19 cellular contexts compared by ENCODE assay signal in the genomic region with DNA sequence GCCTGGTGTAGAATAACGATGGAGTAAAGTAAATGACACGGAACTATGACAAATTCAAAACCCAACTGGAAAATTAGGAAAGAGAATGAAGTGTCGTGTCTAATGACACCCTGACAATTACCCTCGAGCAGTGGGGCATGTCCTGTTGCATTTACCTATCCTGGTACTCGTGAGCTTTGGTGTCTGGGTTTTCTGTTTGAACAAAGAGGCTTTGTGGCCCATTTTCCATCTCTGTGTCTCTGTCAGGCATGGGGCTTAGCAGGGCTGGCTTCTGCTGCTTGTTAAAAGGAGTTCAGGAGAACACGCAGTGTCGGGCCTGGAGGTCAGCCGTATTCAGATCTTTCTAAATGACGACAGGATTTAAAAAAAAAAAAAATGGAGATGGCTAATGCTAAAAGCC.
DNase-seq lines count a peak whose midpoint lies in the region; ATAC-seq and TF ChIP-seq lines count a peak whose summit lies in the region.
"Had no signal": no experiment of that assay in that cellular context is flagged by ENCODE, and none has a peak within 500 bp of the region (broad histone marks: within the 10 kb centered on the region; RNA-seq: fewer than 3 reads in every experiment).

No MANE protein-coding gene starts in this region.

- peak overlapping the region; percentile 43 for H3K4ac ChIP-seq in mesendoderm (ENCODE audit: low read depth, low read length)

- H3K4me2 ChIP-seq in mesendoderm (ENCODE audit: low read length) (no peak overlapping the region), smooth muscle cell (no peak overlapping the region)
- H3K4me2 ChIP-seq: BLaER1 treated with 17β-estradiol and CSF1 and Interleukin-3, amounts not matched to agents 10 nM and 100 nM; SK-N-SH had no signal

- no peaks in the 10 kb centered on the region for H3K27me3 ChIP-seq in mesendoderm (ENCODE audit: insufficient read depth, low read length, poor library complexity)
- no peaks in the 10 kb centered on the region for H3K27me3 ChIP-seq in smooth muscle cell (ENCODE audit: low read depth)
- H3K27me3 ChIP-seq: BLaER1 treated with 17β-estradiol and CSF1 and Interleukin-3, amounts not matched to agents 10 nM and 100 nM; MG63 had no signal

- H2AK5ac ChIP-seq in mesendoderm (ENCODE audit: low read length), result no peak overlapping the region

- peak overlapping the region in 4 of 5 experiments; percentile 25 to 68 (median 47) for H3K4me3 Mint-ChIP-seq in brain
- H3K4me3 Mint-ChIP-seq: CD8-positive, alpha-beta memory T cell had no signal

- no peaks in the 10 kb centered on the region for H3F3A ChIP-seq in smooth muscle cell (ENCODE audit: low read depth)

- H3K36me3 ChIP-seq in mesendoderm (ENCODE audit: control insufficient read depth, insufficient read depth, low read length) (no peaks in the 10 kb centered on the region), smooth muscle cell (ENCODE audit: low read depth) (no peaks in the 10 kb centered on the region)
- H3K36me3 ChIP-seq: BLaER1 treated with 17β-estradiol and CSF1 and Interleukin-3, amounts not matched to agents 10 nM and 100 nM; MG63 had no signal

- H3K9ac ChIP-seq in mesendoderm (ENCODE audit: low read length) (no peak overlapping the region), smooth muscle cell (ENCODE audit: low read depth) (no peak overlapping the region)
- H3K9ac ChIP-seq: BLaER1 treated with 17β-estradiol and CSF1 and Interleukin-3, amounts not matched to agents 10 nM and 100 nM; SK-N-SH had no signal

- H4K20me1 ChIP-seq in smooth muscle cell (ENCODE audit: low read depth), result no peaks in the 10 kb centered on the region
- H4K20me1 ChIP-seq: BLaER1 treated with 17β-estradiol and CSF1 and Interleukin-3, amounts not matched to agents 10 nM and 100 nM had no signal

- H3K4me1 Mint-ChIP-seq in brain, result peaks cover 32% of the 10 kb centered on the region
- H3K4me1 Mint-ChIP-seq: CD8-positive, alpha-beta memory T cell had no signal

- peak overlapping the region in 3 of 5 experiments; percentile 3 to 91 (median 17) for H3K27ac Mint-ChIP-seq in brain

- no CpG with 5 or more reads among the region's 9 CpGs for WGBS in mesendoderm (ENCODE audit: extremely low coverage, insufficient coverage, low lambda C conversion rate)
- WGBS in smooth muscle cell (ENCODE audit: low lambda C conversion rate), result 51% methylated on average over 9 of the region's 9 CpGs

- H2BK15ac ChIP-seq in mesendoderm (replicated peaks; ENCODE audit: low read depth), result no peak overlapping the region

- peaks cover 0 to 2% (median 0%) of the 10 kb centered on the region in 5 experiments for H3K9me3 Mint-ChIP-seq in brain

- no peaks in the 10 kb centered on the region for H3K27me3 Mint-ChIP-seq in brain

- peak overlapping the region; percentile 38 for H2AFZ ChIP-seq in smooth muscle cell (ENCODE audit: low read depth)

- ATAC-seq in GM21528 (IDR thresholded peaks at IDR 0.05; ENCODE audit: low FRiP score, unreplicated experiment), result no peak

- no peak overlapping the region for H4K5ac ChIP-seq in mesendoderm (ENCODE audit: low read length)

- H4K8ac ChIP-seq in mesendoderm (ENCODE audit: low read depth, low read length), result no peak overlapping the region

- no peak overlapping the region for H3K18ac ChIP-seq in mesendoderm (ENCODE audit: low read length)

- no peak overlapping the region for H2BK5ac ChIP-seq in mesendoderm (ENCODE audit: low read length)

- H2BK120ac ChIP-seq in mesendoderm (ENCODE audit: low read depth, low read length), result no peak overlapping the region

- H3K79me1 ChIP-seq in mesendoderm (ENCODE audit: low read length), result no peaks in the 10 kb centered on the region

- no peak overlapping the region for H3K56ac ChIP-seq in mesendoderm (ENCODE audit: low read length)

- no peak overlapping the region for H3K23ac ChIP-seq in mesendoderm (ENCODE audit: low read length)

- H3K9me3 ChIP-seq in smooth muscle cell (replicated peaks; ENCODE audit: low read depth), result no peaks in the 10 kb centered on the region
- H3K9me3 ChIP-seq: BLaER1 treated with 17β-estradiol and CSF1 and Interleukin-3, amounts not matched to agents 10 nM and 100 nM; MG63; SK-N-SH had no signal

- H3K4me3 ChIP-seq in mesendoderm (ENCODE audit: low read length) (no peak overlapping the region), smooth muscle cell (no peak overlapping the region)
- H3K4me3 ChIP-seq: BLaER1 treated with 17β-estradiol and CSF1 and Interleukin-3, amounts not matched to agents 10 nM and 100 nM; MG63 had no signal

- TF ChIP-seq CTCF in brain (conservative IDR thresholded peaks at IDR 0.05), result no peak
- no peak for TF ChIP-seq CTCF in smooth muscle cell (IDR thresholded peaks at IDR 0.05; ENCODE audit: borderline replicate concordance, insufficient read depth, poor library complexity, severe bottlenecking)

- H3K4me1 ChIP-seq in mesendoderm (ENCODE audit: control insufficient read depth, low read depth, low read length) (no peaks in the 10 kb centered on the region), smooth muscle cell (ENCODE audit: low read depth) (peaks cover 17% of the 10 kb centered on the region)
- H3K4me1 ChIP-seq: BLaER1 treated with 17β-estradiol and CSF1 and Interleukin-3, amounts not matched to agents 10 nM and 100 nM had no signal

- no peak overlapping the region for H3K27ac ChIP-seq in mesendoderm (ENCODE audit: low read depth, low read length)
- H3K27ac ChIP-seq in smooth muscle cell (ENCODE audit: low read depth), result no peak overlapping the region
- H3K27ac ChIP-seq: BLaER1 treated with 17β-estradiol and CSF1 and Interleukin-3, amounts not matched to agents 10 nM and 100 nM had no signal

- DNase-seq in NCI-H2107 (lab: John Stamatoyannopoulos, UW), result peak; percentile 64
- no peak for DNase-seq in mesendoderm
- DNase-seq in smooth muscle cell (lab: John Stamatoyannopoulos, UW; ENCODE audit: unreplicated experiment), result no peak
- DNase-seq in iPS-NIHi11 (ENCODE audit: low spot score), result no peak
- no peak for DNase-seq in activated CD4-positive, alpha-beta T cell treated with anti-CD3 and anti-CD28 coated beads for 48 hours
- DNase-seq: CD8-positive, alpha-beta memory T cell; DMS53; Kasumi-1; MG63; NCI-H1092; NCI-H146; NCI-H2029 treated with DMSO at 0.1 percent for 48 hours; NCI-H446; NCI-H526 treated with DMSO at 0.1 percent for 48 hours; SHP77; SK-N-SH had no signal

- no peaks in the 10 kb centered on the region for H3K36me3 Mint-ChIP-seq in brain
- H3K36me3 Mint-ChIP-seq: CD8-positive, alpha-beta memory T cell had no signal

- H3K79me2 ChIP-seq in mesendoderm (ENCODE audit: control insufficient read depth, insufficient read depth, low read length) (no peaks in the 10 kb centered on the region), smooth muscle cell (ENCODE audit: low read depth) (no peaks in the 10 kb centered on the region)
